14 cellular contexts compared by ENCODE assay signal in the genomic region with DNA sequence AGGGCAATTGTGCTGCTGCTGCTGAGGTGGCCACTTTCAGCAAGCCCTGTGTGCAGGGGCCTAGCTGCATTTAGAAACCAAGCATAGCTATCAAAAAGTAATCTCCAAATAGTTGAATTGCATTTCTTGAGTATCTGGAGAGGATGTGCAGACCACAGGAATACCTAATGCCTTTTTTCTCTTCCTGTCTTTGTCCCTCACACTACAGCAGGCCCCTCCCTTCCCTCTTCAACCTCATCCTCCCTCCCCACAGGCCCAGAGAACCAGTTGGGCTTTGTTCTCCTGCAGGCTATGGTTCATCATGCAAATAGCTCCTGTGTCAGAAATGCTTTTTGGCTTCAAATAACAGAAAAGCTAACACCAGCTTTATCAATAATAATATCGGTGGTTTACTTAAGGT. TPM values are rescaled to one million over a fixed set of nuclear protein-coding genes. Genes with fewer than 3 reads are reported as not detected.
DNase-seq lines count a peak whose midpoint lies in the region; ATAC-seq, FAIRE-seq and TF ChIP-seq lines count a peak whose summit lies in the region.
"Had no signal": no experiment of that assay in that cellular context is flagged by ENCODE, and none has a peak within 500 bp of the region (broad histone marks: within the 10 kb centered on the region; RNA-seq: fewer than 3 reads in every experiment).

No MANE protein-coding gene starts in this region.

- no peak for FAIRE-seq in GM12878 (lab: Jason Lieb, UNC)

- peak; percentile 39 for ATAC-seq in GM12878
- ATAC-seq in GM18505 (IDR thresholded peaks at IDR 0.05; ENCODE audit: unreplicated experiment) = no peak
- no peak for ATAC-seq in GM21515 (IDR thresholded peaks at IDR 0.05; ENCODE audit: unreplicated experiment)

- no peaks in the 10 kb centered on the region for H3F3A ChIP-seq in Loucy (ENCODE audit: low read depth)

- H3K9me2 ChIP-seq in Loucy (replicated peaks; ENCODE audit: low read depth, low read length) = no peaks in the 10 kb centered on the region

- H3K4me1 ChIP-seq in Loucy (ENCODE audit: insufficient read depth, low read length, poor library complexity, severe bottlenecking) (peaks cover 30% of the 10 kb centered on the region), GM12878 (ENCODE audit: control insufficient read depth, insufficient read depth, low read length) (peaks cover 9% of the 10 kb centered on the region)
- H3K4me1 ChIP-seq: psoas muscle had no signal

- TF ChIP-seq CTCF in Loucy (conservative IDR thresholded peaks at IDR 0.05; ENCODE audit: low read length) (no peak), GM12878 (IDR thresholded peaks at IDR 0.05 in 2 of 3, conservative IDR thresholded peaks at IDR 0.05 in 1 of 3; ENCODE audit: control insufficient read depth in 2 of 3, extremely low read depth in 1 of 3, insufficient read depth in 1 of 3, low read depth in 3 of 3, low read length in 3 of 3) (no peak)

- intact Hi-C loops in GM12878 (cut with micrococcal nuclease; ENCODE audit: unreplicated experiment) = no loop called here

- RAD21 ChIA-PET in GM12878 (lab: Charles Lee; ENCODE audit: unreplicated experiment) = no interaction called here

- POLR2A ChIA-PET in GM12878 (lab: Charles Lee) = no interaction called here

- H4K20me1 ChIP-seq in Loucy (ENCODE audit: insufficient read depth, low read length, poor library complexity, severe bottlenecking) (no peaks in the 10 kb centered on the region), GM12878 (ENCODE audit: control insufficient read depth, insufficient read depth) (no peaks in the 10 kb centered on the region)

- in situ Hi-C loops in GM12878 (cut with MboI) = no loop called here

- TF ChIP-seq EP300 in GM12878 (IDR thresholded peaks at IDR 0.05; ENCODE audit: borderline replicate concordance in 1 of 2, control insufficient read depth in 1 of 2, low read depth in 2 of 2, low read length in 2 of 2) = no peak

- CTCF ChIA-PET in GM12878 (lab: Yijun Ruan, JAX) = interaction anchor here (0.8 to 3.8 kb wide), 2 partner anchors 14 to 17 kb away, joined by 3 to 8 read pairs; no protein-coding TSS in a partner anchor

- H3K27ac ChIP-seq in GM12878 (ENCODE audit: control insufficient read depth, insufficient read depth) = no peak overlapping the region
- H3K27ac ChIP-seq: PC-9, psoas muscle had no signal

- H3K79me2 ChIP-seq in Loucy (ENCODE audit: insufficient read depth, low read length) (no peaks in the 10 kb centered on the region), GM12878 (ENCODE audit: control insufficient read depth, insufficient read depth, low read length) (no peaks in the 10 kb centered on the region)

- H3K4me3 ChIP-seq in Loucy (ENCODE audit: low read length, poor library complexity, severe bottlenecking) (peak overlapping the region; percentile 9), GM12878 (no peak overlapping the region)
- H3K4me3 ChIP-seq: PC-9, psoas muscle had no signal

- no peaks in the 10 kb centered on the region for H3K27me3 ChIP-seq in Loucy (ENCODE audit: insufficient read depth, low read length, poor library complexity, severe bottlenecking)
- no peaks in the 10 kb centered on the region; a peak in 1 of 4 replicates for H3K27me3 ChIP-seq in GM12878 (replicated peaks in 1 of 2; ENCODE audit: control insufficient read depth in 2 of 2, insufficient read depth in 2 of 2, low read length in 1 of 2)

- H3K9ac ChIP-seq in Loucy (ENCODE audit: low read depth, low read length, poor library complexity, severe bottlenecking) = no peak overlapping the region
- no peak overlapping the region for H3K9ac ChIP-seq in GM12878 (ENCODE audit: control insufficient read depth, insufficient read depth, low read length)

- no TSS peak for BruUV-seq in GM12878 (replicated peaks; lab: Mats Ljungman, UMichigan)

- H3K9me3 ChIP-seq in Loucy (ENCODE audit: insufficient read depth, low read depth, low read length) (no peaks in the 10 kb centered on the region), GM12878 (replicated peaks; ENCODE audit: control insufficient read depth, insufficient read depth, low read length) (no peaks in the 10 kb centered on the region)
- H3K9me3 ChIP-seq: psoas muscle had no signal

- SMC1A ChIA-PET in GM12878 (lab: Charles Lee; ENCODE audit: uncharacterized antibody, unreplicated experiment) = no interaction called here

- H2AFZ ChIP-seq in Loucy (ENCODE audit: low read length) (no peak overlapping the region), GM12878 (ENCODE audit: control insufficient read depth, low read depth, low read length) (no peak overlapping the region)
- H2AFZ ChIP-seq: PC-9 had no signal

- peak overlapping the region; percentile 66 for H3K4me2 ChIP-seq in Loucy (ENCODE audit: low read depth, low read length, poor library complexity, severe bottlenecking)
- H3K4me2 ChIP-seq in GM12878 (ENCODE audit: control insufficient read depth, insufficient read depth) = no peak overlapping the region
- H3K4me2 ChIP-seq: PC-9 had no signal

- TF ChIP-seq POLR2A in GM12878 (IDR thresholded peaks at IDR 0.05; ENCODE audit: low read depth, low read length) = no peak
- no peak for TF ChIP-seq POLR2A in GM18505 (IDR thresholded peaks at IDR 0.05; ENCODE audit: borderline replicate concordance, extremely low read depth, insufficient read depth, insufficient read length)

- TF ChIP-seq RAD21 in GM12878 (IDR thresholded peaks at IDR 0.05; ENCODE audit: insufficient read depth, low read depth, low read length) = no peak

- peaks cover 15% of the 10 kb centered on the region; the same call in 1 of the 2 replicates for H3K36me3 ChIP-seq in Loucy (ENCODE audit: insufficient read depth, low read length)
- H3K36me3 ChIP-seq in GM12878 (ENCODE audit: control insufficient read depth in 2 of 2, insufficient read depth in 2 of 2, low read length in 1 of 2) = peaks cover 0 to 10% of the 10 kb centered on the region in 2 experiments

- DNase-seq in activated gamma-delta T cell treated with Interleukin-2 at 50 U/mL for 16 hours (peak; percentile 22), activated gamma-delta T cell (lab: John Stamatoyannopoulos, UW) (no peak), GM12878 (ENCODE audit: low read depth, low spot score) (no peak), pons (ENCODE audit: low spot score) (peak; percentile 75), HuH-7.5 (ENCODE audit: low spot score) (no peak)
- DNase-seq: DMS79; NCI-H2171 treated with DMSO at 0.1 percent for 48 hours; PC-9; psoas muscle; stimulated activated CD4-positive, alpha-beta T cell treated with anti-CD3 and anti-CD28 coated beads, Interleukin-2, amount 100 ng/mL, for 48 hours; stimulated activated naive B cell treated with anti-CD40 and anti-IgM and Interleukin-4, amounts not matched to agents 10 μg/mL and 1 μg/mL and 100 μg/mL, for 72 hours had no signal

- WGBS in GM12878 (ENCODE audit: insufficient coverage, insufficient replicate concordance, low lambda C conversion rate, missing lambda C conversion rate) = 97% methylated on average over 1 of the region's 1 CpG

TF ChIP-seq in GM12878, 131 proteins besides CTCF, POLR2A, EP300 and RAD21 (continues in another document):
- no peak for TF ChIP-seq TCF3 (IDR thresholded peaks at IDR 0.05; ENCODE audit: borderline replicate concordance, insufficient read depth, low read depth, low read length)
- TF ChIP-seq IRF4 (IDR thresholded peaks at IDR 0.05; ENCODE audit: low read depth, low read length) = no peak
- TF ChIP-seq POLR2AphosphoS5 (IDR thresholded peaks at IDR 0.05; ENCODE audit: low read length) = no peak
- no peak for TF ChIP-seq STAT1 (conservative IDR thresholded peaks at IDR 0.05)
- TF ChIP-seq ZNF207 (IDR thresholded peaks at IDR 0.05; ENCODE audit: borderline replicate concordance) = no peak
- no peak for TF ChIP-seq SUZ12 (IDR thresholded peaks at IDR 0.05; ENCODE audit: unreplicated experiment)
- TF ChIP-seq FOXM1 (IDR thresholded peaks at IDR 0.05; ENCODE audit: low read depth, low read length) = no peak
- TF ChIP-seq KDM1A (IDR thresholded peaks at IDR 0.05; ENCODE audit: borderline replicate concordance) = no peak
- TF ChIP-seq CHD1 (IDR thresholded peaks at IDR 0.05; ENCODE audit: low read depth, low read length) = no peak
- no peak for TF ChIP-seq MXI1 (IDR thresholded peaks at IDR 0.05; ENCODE audit: low read depth, low read length)
- TF ChIP-seq, protein P1, sequence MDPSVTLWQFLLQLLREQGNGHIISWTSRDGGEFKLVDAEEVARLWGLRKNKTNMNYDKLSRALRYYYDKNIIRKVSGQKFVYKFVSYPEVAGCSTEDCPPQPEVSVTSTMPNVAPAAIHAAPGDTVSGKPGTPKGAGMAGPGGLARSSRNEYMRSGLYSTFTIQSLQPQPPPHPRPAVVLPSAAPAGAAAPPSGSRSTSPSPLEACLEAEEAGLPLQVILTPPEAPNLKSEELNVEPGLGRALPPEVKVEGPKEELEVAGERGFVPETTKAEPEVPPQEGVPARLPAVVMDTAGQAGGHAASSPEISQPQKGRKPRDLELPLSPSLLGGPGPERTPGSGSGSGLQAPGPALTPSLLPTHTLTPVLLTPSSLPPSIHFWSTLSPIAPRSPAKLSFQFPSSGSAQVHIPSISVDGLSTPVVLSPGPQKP (IDR thresholded peaks at IDR 0.05; ENCODE audit: low read depth, low read length) = no peak
- TF ChIP-seq NBN (IDR thresholded peaks at IDR 0.05) = no peak

RNA-seq across cellular contexts. Expression of a gene that starts 47.7 kb away (rescaled TPM):
- total RNA-seq in GM12878 (2013; cell fraction: nucleolus; rRNA removed) = not detected in 2 replicates
- total RNA-seq in GM12878 (2014; rRNA removed) = not detected in 2 replicates
- total RNA-seq in GM12878 (2014; rRNA removed; fragmentation: Illumina TruSeq; extraction: Trizol) = not detected in 2 replicates
- total RNA-seq in GM12878 (2021) = 0.15 and 0.43 TPM in 2 replicates
- polyA plus RNA-seq in GM12878 (2011; ENCODE audit: low read depth) = not detected
- polyA plus RNA-seq in GM12878 (2011; rRNA removed) = 0.07 TPM in 1 of 2 replicates, not detected in the other
- not detected in 2 replicates for polyA plus RNA-seq in GM12878 (2011; cell fraction: cytosol; rRNA removed)
- polyA plus RNA-seq in GM12878 (2011; cell fraction: nucleus; rRNA removed) = not detected in 2 replicates
- polyA plus RNA-seq in GM12878 (2012) = not detected in 2 replicates
- not detected in 2 replicates for polyA plus RNA-seq in GM12878 (2014; fragmentation: Illumina TruSeq; extraction: Trizol)
- polyA plus RNA-seq in GM12878 (2014; fragmentation: Nextera tagmentation; extraction: Ambion mirVana) = not detected
- polyA plus RNA-seq in GM12878 (2014; rRNA removed) = not detected in 2 replicates
- polyA plus RNA-seq in GM12878 (2016; fragmentation: Nextera tagmentation; extraction: Ambion mirVana) = under 1 TPM in 1 of 2 experiments, not detected in 1; 0.16 TPM
- 0.10 and 0.22 TPM in 2 replicates for polyA minus RNA-seq in GM12878 (2011; rRNA and poly(A)+ RNA removed)
- polyA minus RNA-seq in GM12878 (2011; cell fraction: cytosol; rRNA and poly(A)+ RNA removed) = not detected in 2 replicates
- not detected in 2 replicates for polyA minus RNA-seq in GM12878 (2011; cell fraction: nucleus; rRNA and poly(A)+ RNA removed)

Comparison
In these comparisons a context has a peak if more than half of its experiments do, and no peak if none do; other contexts are left out.
1. DNase-seq: peak in activated gamma-delta T cell treated with Interleukin-2 at 50 U/mL for 16 hours (single experiment) and pons (single experiment); none in activated gamma-delta T cell (single experiment), GM12878 (single experiment) and HuH-7.5 (single experiment).